In genomic region chr22:23222033-23222840, GRCh38 we compare ENCODE assay signal across 12 cellular contexts. TPM values are rescaled to one million over a fixed set of nuclear protein-coding genes. Genes with fewer than 3 reads are reported as not detected.
A peak's percentile ranks its signal among the peaks of the same experiment; 100 is the strongest.
DNase-seq lines count a peak whose midpoint lies in the region; ATAC-seq and TF ChIP-seq lines count a peak whose summit lies in the region.
"Had no signal": no experiment of that assay in that cellular context is flagged by ENCODE, and none has a peak within 500 bp of the region (broad histone marks: within the 10 kb centered on the region; RNA-seq: fewer than 3 reads in every experiment).

No MANE protein-coding gene starts in this region.

- no peak overlapping the region for H3K4me2 ChIP-seq in OCI-LY1 (ENCODE audit: low read length)

- 94 to 95% methylated on average over 11 of the region's 11 CpGs for WGBS in heart right ventricle, 2 donors
- 94 to 97% methylated on average over 11 of the region's 11 CpGs for WGBS in aorta, 2 donors

- H3K27me3 ChIP-seq in heart right ventricle (no peaks in the 10 kb centered on the region), OCI-LY1 (ENCODE audit: insufficient read depth, low read length) (no peaks in the 10 kb centered on the region), aorta (ENCODE audit: control insufficient read depth in 1 of 2, insufficient read depth in 2 of 2, low read length in 1 of 2) (no peaks in the 10 kb centered on the region)

- peaks cover 12% of the 10 kb centered on the region for H3K27me3 Mint-ChIP-seq in endothelial cell (ENCODE audit: unreplicated experiment)
- H3K27me3 Mint-ChIP-seq in stimulated activated naive B cell treated with anti-CD40 and anti-IgM and Interleukin-4, amounts not matched to agents 10 μg/mL and 1 μg/mL and 100 μg/mL, for 72 hours: no peaks in the 10 kb centered on the region
- H3K27me3 Mint-ChIP-seq: memory B cell had no signal

- H2AFZ ChIP-seq in OCI-LY1 (ENCODE audit: low read length): no peak overlapping the region
- H2AFZ ChIP-seq: parathyroid adenoma had no signal

- no peak for DNase-seq in heart right ventricle
- no peak for DNase-seq in Right ventricle myocardium inferior (ENCODE audit: missing footprints)
- DNase-seq in endothelial cell (ENCODE audit: low spot score): no peak
- DNase-seq in aorta: peak; percentile 26 to 50
- no peak for DNase-seq in stimulated activated naive B cell treated with anti-CD40 and anti-IgM and Interleukin-4, amounts not matched to agents 10 μg/mL and 1 μg/mL and 100 μg/mL, for 72 hours
- DNase-seq: hippocampal formation, KG1 had no signal

- H3K4me1 ChIP-seq in heart right ventricle: peaks cover 54 to 100% (median 90%) of the 10 kb centered on the region in 9 donors
- peaks cover 51% of the 10 kb centered on the region for H3K4me1 ChIP-seq in OCI-LY1 (ENCODE audit: insufficient read depth, low read length, severe bottlenecking)
- peaks cover 4 to 18% of the 10 kb centered on the region in 2 donors for H3K4me1 ChIP-seq in aorta (ENCODE audit: control insufficient read depth in 1 of 2, insufficient read depth in 2 of 2, low read length in 2 of 2)

- H3K4me1 Mint-ChIP-seq in endothelial cell (ENCODE audit: unreplicated experiment): peaks cover 91% of the 10 kb centered on the region
- peaks cover 71 to 96% of the 10 kb centered on the region in 2 donors for H3K4me1 Mint-ChIP-seq in stimulated activated naive B cell treated with anti-CD40 and anti-IgM and Interleukin-4, amounts not matched to agents 10 μg/mL and 1 μg/mL and 100 μg/mL, for 72 hours

- H3K9me3 ChIP-seq in heart right ventricle: no peaks in the 10 kb centered on the region
- no peaks in the 10 kb centered on the region for H3K9me3 ChIP-seq in OCI-LY1 (ENCODE audit: low read length)
- no peaks in the 10 kb centered on the region for H3K9me3 ChIP-seq in aorta (ENCODE audit: control insufficient read depth, low read length)

- no peaks in the 10 kb centered on the region for H4K20me1 ChIP-seq in OCI-LY1 (ENCODE audit: insufficient read depth, low read length)

- no peaks in the 10 kb centered on the region for H3F3A ChIP-seq in OCI-LY1 (ENCODE audit: insufficient read depth, low read length)

- peaks cover 4% of the 10 kb centered on the region for H3K36me3 Mint-ChIP-seq in endothelial cell (ENCODE audit: low read depth, unreplicated experiment)
- peaks cover 2% of the 10 kb centered on the region in 2 donors for H3K36me3 Mint-ChIP-seq in stimulated activated naive B cell treated with anti-CD40 and anti-IgM and Interleukin-4, amounts not matched to agents 10 μg/mL and 1 μg/mL and 100 μg/mL, for 72 hours

- peak overlapping the region; percentile 80 for H3K27ac Mint-ChIP-seq in endothelial cell (ENCODE audit: unreplicated experiment)
- H3K27ac Mint-ChIP-seq in stimulated activated naive B cell treated with anti-CD40 and anti-IgM and Interleukin-4, amounts not matched to agents 10 μg/mL and 1 μg/mL and 100 μg/mL, for 72 hours: no peak overlapping the region
- H3K27ac Mint-ChIP-seq: memory B cell had no signal

- TF ChIP-seq CTCF in heart right ventricle (IDR thresholded peaks at IDR 0.05) (no peak), OCI-LY1 (IDR thresholded peaks at IDR 0.05; ENCODE audit: low read length) (no peak), endothelial cell (IDR thresholded peaks at IDR 0.05; ENCODE audit: unreplicated experiment) (no peak)

- peaks cover 94% of the 10 kb centered on the region for H3K79me2 ChIP-seq in OCI-LY1 (ENCODE audit: insufficient read depth, low read length)

- H3K36me3 ChIP-seq in heart right ventricle: no peaks in the 10 kb centered on the region
- peaks cover 51% of the 10 kb centered on the region for H3K36me3 ChIP-seq in OCI-LY1 (ENCODE audit: insufficient read depth, low read length)
- no peaks in the 10 kb centered on the region for H3K36me3 ChIP-seq in aorta (ENCODE audit: control insufficient read depth in 1 of 2, insufficient read depth in 2 of 2, low read length in 1 of 2)

- H3K4me3 ChIP-seq in heart right ventricle (no peak overlapping the region), OCI-LY1 (ENCODE audit: low read depth, low read length, poor library complexity, severe bottlenecking) (no peak overlapping the region), aorta (ENCODE audit: low read length in 2 of 2) (no peak overlapping the region)

- H3K27ac ChIP-seq in heart right ventricle (peak overlapping the region in 7 of 10 donors; percentile 19 to 81 (median 78)), OCI-LY1 (ENCODE audit: low read depth, low read length, poor library complexity, severe bottlenecking) (peak overlapping the region; percentile 46), aorta (ENCODE audit: low read depth in 1 of 2, low read length in 2 of 2) (no peak overlapping the region)
- H3K27ac ChIP-seq: parathyroid adenoma had no signal

- ATAC-seq in heart right ventricle (no peak), Right ventricle myocardium inferior (no peak), aorta (ENCODE audit: low FRiP score) (no peak), GM21360 (IDR thresholded peaks at IDR 0.05; ENCODE audit: unreplicated experiment) (no peak), GM21723 (IDR thresholded peaks at IDR 0.05; ENCODE audit: unreplicated experiment) (no peak)
- ATAC-seq in stimulated activated naive B cell treated with anti-CD40 and anti-IgM and Interleukin-4, amounts not matched to agents 10 μg/mL and 1 μg/mL and 100 μg/mL, for 72 hours (replicated peaks): no peak

- H3K9ac ChIP-seq in OCI-LY1 (ENCODE audit: low read length): no peak overlapping the region; the same call in 1 of the 2 replicates
- H3K9ac ChIP-seq: parathyroid adenoma had no signal

- no peaks in the 10 kb centered on the region for H3K9me2 ChIP-seq in OCI-LY1 (ENCODE audit: low read depth, low read length)

- H3K4me3 Mint-ChIP-seq in endothelial cell (ENCODE audit: unreplicated experiment): peak overlapping the region; percentile 37
- no peak overlapping the region for H3K4me3 Mint-ChIP-seq in stimulated activated naive B cell treated with anti-CD40 and anti-IgM and Interleukin-4, amounts not matched to agents 10 μg/mL and 1 μg/mL and 100 μg/mL, for 72 hours
- H3K4me3 Mint-ChIP-seq: memory B cell had no signal

- no peaks in the 10 kb centered on the region for H3K9me3 Mint-ChIP-seq in endothelial cell (ENCODE audit: unreplicated experiment)
- peaks cover under 1 to 2% of the 10 kb centered on the region in 2 donors for H3K9me3 Mint-ChIP-seq in stimulated activated naive B cell treated with anti-CD40 and anti-IgM and Interleukin-4, amounts not matched to agents 10 μg/mL and 1 μg/mL and 100 μg/mL, for 72 hours

- intact Hi-C loops in heart right ventricle (cut with DNase I): loop anchor here in 3 of 10 donors (5.0 to 10.0 kb wide), 3 partner anchors 40 to 53 kb away; partner anchors contain the start of gene BCR (in 1 of the 3)
- intact Hi-C loops in Right ventricle myocardium inferior (cut with DNase I): no loop called here
- intact Hi-C loops in aorta (cut with DNase I): no loop called here

RNA-seq across cellular contexts. Expression of gene BCR, which starts 41.9 kb away (rescaled TPM):
- total RNA-seq in heart right ventricle (10 to 100 TPM; 15.2 to 33.4 (median 28.3) TPM), Right ventricle myocardium inferior (29.0 TPM), endothelial cell (ENCODE audit: unreplicated experiment) (92.6 TPM), aorta (100 to 1,000 TPM; 113 to 120 TPM)
- polyA plus RNA-seq in heart right ventricle (10 to 100 TPM; 10.9 to 20.1 TPM), aorta (10 to 100 TPM in 1 of 2 donors, 1 to 10 TPM in 1; 5.3 to 30.1 TPM)

Comparison
In these comparisons a context has a peak if more than half of its experiments do, and no peak if none do; other contexts are left out.
1. DNase-seq: peak in aorta (2 of 2); none in heart right ventricle (0 of 2), Right ventricle myocardium inferior (single experiment), endothelial cell (single experiment) and stimulated activated naive B cell treated with anti-CD40 and anti-IgM and Interleukin-4, amounts not matched to agents 10 μg/mL and 1 μg/mL and 100 μg/mL, for 72 hours (single experiment).
2. H3K27ac ChIP-seq: peak in heart right ventricle (7 of 10) and OCI-LY1 (single experiment); none in aorta (0 of 2).